ENCODE assay signal across 8 cellular contexts in the genomic region with DNA sequence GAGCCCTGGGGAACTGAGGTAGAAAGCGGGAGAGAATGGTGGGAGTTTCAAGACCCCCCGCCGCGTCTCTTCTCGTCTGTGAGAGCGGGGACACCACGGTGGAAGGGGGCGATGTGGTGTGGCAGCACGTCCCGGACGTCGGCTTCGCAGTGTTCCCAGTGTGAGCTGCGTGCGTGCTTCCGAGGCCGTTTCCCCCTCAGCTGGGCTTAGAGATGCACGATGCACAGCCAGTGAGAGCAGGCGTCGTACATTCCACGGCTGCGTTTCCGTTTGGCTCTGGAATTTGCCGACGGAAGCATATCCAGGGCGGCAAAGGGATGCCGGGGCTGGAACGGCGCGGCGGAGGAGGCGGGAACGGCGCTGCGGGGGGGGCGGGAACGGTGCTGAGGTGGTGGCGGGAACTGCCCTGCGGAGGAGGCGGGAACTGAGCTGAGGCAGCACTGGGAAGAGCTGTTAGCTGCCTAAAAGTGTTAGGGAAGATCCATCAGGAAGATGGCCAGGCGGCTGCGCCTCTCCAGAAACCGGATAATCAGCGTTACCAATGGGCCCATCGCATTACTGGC. TPM values are rescaled to one million over a fixed set of nuclear protein-coding genes. Genes with fewer than 3 reads are reported as not detected.
DNase-seq lines count a peak whose midpoint lies in the region; ATAC-seq lines count a peak whose summit lies in the region.

No MANE protein-coding gene starts in this region.

- no peaks in the 10 kb centered on the region for H3K36me3 ChIP-seq in H7 (replicated peaks; ENCODE audit: control insufficient read depth, insufficient read depth, low read length)
- H3K36me3 ChIP-seq in adipocyte (ENCODE audit: control insufficient read depth, insufficient read depth, low read length, severe bottlenecking): no peaks in the 10 kb centered on the region

- peak; percentile 69 for DNase-seq in ACHN
- peak; percentile 85 for DNase-seq in H7
- peak; percentile 46 for DNase-seq in adipocyte (ENCODE audit: low read depth)
- DNase-seq in hepatic stellate cell (ENCODE audit: low spot score): peak; percentile 64
- peak; percentile 30 for DNase-seq in pulmonary artery endothelial cell (ENCODE audit: low read depth, low spot score)
- DNase-seq in NCI-H187 (lab: John Stamatoyannopoulos, UW): no peak

- H3K27me3 ChIP-seq in H7 (ENCODE audit: control insufficient read depth, insufficient read depth, low read length) (no peaks in the 10 kb centered on the region), adipocyte (replicated peaks; ENCODE audit: control insufficient read depth, insufficient read depth, low read length) (no peaks in the 10 kb centered on the region)

- peaks cover 10% of the 10 kb centered on the region for H3K4me1 ChIP-seq in adipocyte (ENCODE audit: control insufficient read depth, insufficient read depth, low read length)

- ATAC-seq in GM18909 (IDR thresholded peaks at IDR 0.05; ENCODE audit: poor library complexity, unreplicated experiment) (no peak), HG03378 (IDR thresholded peaks at IDR 0.05; ENCODE audit: unreplicated experiment) (no peak)

- in situ Hi-C loops in ACHN (cut with HindIII; ENCODE audit: low pct_ligation_motif_present, low pct_unique_long_range_greater_than_20kb, low sequenced_read_pairs): no loop called here

- H3K4me3 ChIP-seq in H7 (ENCODE audit: insufficient read depth, low read depth, low read length) (peak overlapping the region; percentile 4; the same call in 1 of the 2 replicates), adipocyte (ENCODE audit: low read length) (peak overlapping the region; percentile 76)

- H3K9ac ChIP-seq in adipocyte (ENCODE audit: low read length): peak overlapping the region; percentile 62

- peaks cover 19% of the 10 kb centered on the region for H3K9me3 ChIP-seq in adipocyte (ENCODE audit: control insufficient read depth, low read length)

RNA-seq across cellular contexts. Expression of a gene that starts 37.7 kb away (rescaled TPM):
- 0.15 and 0.42 TPM in 2 replicates for total RNA-seq in H7 (2014; rRNA removed; shearing (Covaris generic))
- total RNA-seq in pulmonary artery endothelial cell: not detected in 2 replicates

RNA-seq across cellular contexts. Expression of a gene that starts 43.8 kb away (rescaled TPM):
- total RNA-seq in H7 (2014; rRNA removed; shearing (Covaris generic)): 0.11 TPM in 1 of 2 replicates, not detected in the other
- total RNA-seq in pulmonary artery endothelial cell: not detected in 2 replicates

Comparison
In these comparisons a context has a peak if more than half of its experiments do, and no peak if none do; other contexts are left out.
1. DNase-seq: peak in ACHN (single experiment), H7 (single experiment), adipocyte (single experiment), hepatic stellate cell (single experiment) and pulmonary artery endothelial cell (single experiment); none in NCI-H187 (0 of 2).